7 cellular contexts compared by ENCODE assay signal in genomic region chr11:73142128-73142377, GRCh38. TPM values are rescaled to one million over a fixed set of nuclear protein-coding genes. Genes with fewer than 3 reads are reported as not detected.
DNase-seq lines count a peak whose midpoint lies in the region; ATAC-seq and TF ChIP-seq lines count a peak whose summit lies in the region.

TSS of gene FCHSD2 (minus strand) at chr11:73142318. CDS start at chr11:73141877, 441 bp downstream.

- peaks cover 41% of the 10 kb centered on the region for H3K4me1 Mint-ChIP-seq in activated naive CD8-positive, alpha-beta T cell treated with anti-CD3 and anti-CD28 coated beads for 36 hours

- no CpG with 5 or more reads among the region's 35 CpGs for WGBS in hepatocyte (ENCODE audit: low lambda C conversion rate, missing lambda C conversion rate)

- H3K9me3 ChIP-seq in hepatocyte (ENCODE audit: low read depth) = no peaks in the 10 kb centered on the region
- no peaks in the 10 kb centered on the region for H3K9me3 ChIP-seq in skeletal muscle tissue (ENCODE audit: control insufficient read depth in 3 of 3, low read length in 3 of 3)

- no peaks in the 10 kb centered on the region for H3K9me2 ChIP-seq in hepatocyte (replicated peaks; ENCODE audit: insufficient read depth)

- H4K20me1 ChIP-seq in hepatocyte (ENCODE audit: insufficient read depth, poor library complexity, severe bottlenecking) = no peaks in the 10 kb centered on the region

- no peaks in the 10 kb centered on the region for H3K36me3 ChIP-seq in hepatocyte (replicated peaks; ENCODE audit: insufficient read depth, low read depth)
- peaks cover 0 to 5% (median 0%) of the 10 kb centered on the region in 3 donors for H3K36me3 ChIP-seq in skeletal muscle tissue (ENCODE audit: control insufficient read depth in 3 of 3, insufficient read depth in 3 of 3, low read length in 3 of 3)

- peak within 1 kb of the TSS; percentile 94 for H2AFZ ChIP-seq in hepatocyte

- no peak for TF ChIP-seq CTCF in hepatocyte (IDR thresholded peaks at IDR 0.05; ENCODE audit: poor library complexity)

- peak; percentile 68 for DNase-seq in activated naive CD8-positive, alpha-beta T cell treated with anti-CD3 and anti-CD28 coated beads for 36 hours
- DNase-seq in hepatocyte (ENCODE audit: low spot score) (no peak), NCI-H526 (lab: John Stamatoyannopoulos, UW) (no peak), SKM-1 treated with dmso at 0.1 percent for 144 hours (lab: John Stamatoyannopoulos, UW; ENCODE audit: unreplicated experiment) (no peak)
- no peak for DNase-seq in effector CD8-positive, alpha-beta T cell (lab: John Stamatoyannopoulos, UW)

- peaks cover 41% of the 10 kb centered on the region for H3K79me2 ChIP-seq in hepatocyte

- H3K36me3 Mint-ChIP-seq in activated naive CD8-positive, alpha-beta T cell treated with anti-CD3 and anti-CD28 coated beads for 36 hours = peaks cover 19% of the 10 kb centered on the region

- ATAC-seq in HG02759 (IDR thresholded peaks at IDR 0.05; ENCODE audit: unreplicated experiment) = peak; percentile 41

- peak within 1 kb of the TSS; percentile 87 to 94 (median 88) for H3K9ac ChIP-seq in skeletal muscle tissue (ENCODE audit: low read depth in 1 of 3, low read length in 3 of 3)

- peak within 1 kb of the TSS; percentile 95 for H3K4me3 ChIP-seq in hepatocyte
- peak within 1 kb of the TSS; percentile 84 to 90 (median 88) for H3K4me3 ChIP-seq in skeletal muscle tissue (ENCODE audit: low read length in 3 of 3)

- H3K9me3 Mint-ChIP-seq in activated naive CD8-positive, alpha-beta T cell treated with anti-CD3 and anti-CD28 coated beads for 36 hours = no peaks in the 10 kb centered on the region

- no peaks in the 10 kb centered on the region for H3K27me3 Mint-ChIP-seq in activated naive CD8-positive, alpha-beta T cell treated with anti-CD3 and anti-CD28 coated beads for 36 hours

- peak within 1 kb of the TSS; percentile 97 for H3K4me2 ChIP-seq in hepatocyte

- peak within 1 kb of the TSS; percentile 92 for H3K27ac ChIP-seq in hepatocyte
- H3K27ac ChIP-seq in skeletal muscle tissue (ENCODE audit: low read depth, low read length) = peak within 1 kb of the TSS; percentile 94

- peaks cover 25% of the 10 kb centered on the region for H3K4me1 ChIP-seq in hepatocyte (ENCODE audit: insufficient read depth)
- peaks cover 19 to 44% (median 24%) of the 10 kb centered on the region in 3 donors for H3K4me1 ChIP-seq in skeletal muscle tissue (ENCODE audit: control insufficient read depth in 3 of 3, insufficient read depth in 3 of 3, low read length in 3 of 3)

- no peaks in the 10 kb centered on the region for H3K27me3 ChIP-seq in hepatocyte
- H3K27me3 ChIP-seq in skeletal muscle tissue (ENCODE audit: control insufficient read depth in 3 of 3, insufficient read depth in 3 of 3, low read length in 3 of 3) = no peaks in the 10 kb centered on the region

- peak within 1 kb of the TSS; percentile 96 for H3K27ac Mint-ChIP-seq in activated naive CD8-positive, alpha-beta T cell treated with anti-CD3 and anti-CD28 coated beads for 36 hours

- peak within 1 kb of the TSS; percentile 98 for H3K4me3 Mint-ChIP-seq in activated naive CD8-positive, alpha-beta T cell treated with anti-CD3 and anti-CD28 coated beads for 36 hours

RNA-seq across cellular contexts. Expression of gene FCHSD2, which starts in this region (rescaled TPM):
- total RNA-seq in activated naive CD8-positive, alpha-beta T cell treated with anti-CD3 and anti-CD28 coated beads for 36 hours = 10 to 100 TPM; 19.9 to 22.6 TPM
- total RNA-seq in hepatocyte = 13.1 and 14.2 TPM in 2 replicates
- polyA plus RNA-seq in hepatocyte = 9.1 and 11.0 TPM in 2 replicates
- total RNA-seq in skeletal muscle tissue = 19.8 TPM
